10 cellular contexts compared by ENCODE assay signal in the genomic region with DNA sequence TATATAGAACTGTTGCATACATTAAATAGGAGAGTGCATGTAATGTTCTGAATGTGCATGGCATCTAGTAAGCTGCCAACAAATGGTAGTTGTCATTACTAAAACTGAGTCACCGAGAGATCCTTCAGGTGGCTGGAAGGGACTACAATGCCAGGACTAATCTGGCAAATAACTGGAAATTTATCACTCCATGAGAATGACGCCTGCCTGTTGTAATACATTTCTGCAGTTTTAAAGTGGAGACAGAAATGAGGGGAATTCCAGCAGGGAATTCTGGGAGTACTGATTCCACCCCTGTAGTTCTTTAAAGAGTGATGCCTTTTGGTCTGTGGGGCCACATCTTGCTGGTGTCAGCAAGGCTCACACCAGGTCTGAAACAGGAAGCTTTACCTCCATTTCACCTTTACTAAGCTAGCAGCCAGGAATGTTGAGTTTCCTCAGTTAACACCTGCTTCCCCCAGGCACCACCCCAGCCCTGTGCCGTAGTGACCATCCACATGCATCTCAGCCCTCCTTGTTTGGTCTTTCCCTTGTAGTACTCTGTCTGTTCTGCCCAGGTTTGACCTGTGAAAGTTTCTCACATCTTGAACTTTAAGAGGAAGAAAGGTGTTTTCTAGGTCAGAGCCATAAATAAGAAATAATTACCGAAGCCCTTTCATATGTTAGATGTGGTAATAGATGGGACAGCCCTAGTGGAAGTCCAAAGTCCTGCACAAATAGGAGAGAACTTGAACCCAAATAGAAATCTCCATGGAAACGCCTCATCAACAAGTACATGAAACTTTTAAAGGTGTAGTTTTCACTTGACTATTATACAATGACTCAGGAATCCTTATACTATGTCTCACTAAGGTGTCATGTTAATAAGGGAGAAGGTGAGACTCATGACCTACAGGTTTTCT. TPM values are rescaled to one million over a fixed set of nuclear protein-coding genes. Genes with fewer than 3 reads are reported as not detected.
A peak's percentile ranks its signal among the peaks of the same experiment; 100 is the strongest.
DNase-seq lines count a peak whose midpoint lies in the region; ATAC-seq, FAIRE-seq and TF ChIP-seq lines count a peak whose summit lies in the region.
"Had no signal": no experiment of that assay in that cellular context is flagged by ENCODE, and none has a peak within 500 bp of the region (broad histone marks: within the 10 kb centered on the region; RNA-seq: fewer than 3 reads in every experiment).

No MANE protein-coding gene starts in this region.

- no peak overlapping the region for H3K4me3 Mint-ChIP-seq in activated CD8-positive, alpha-beta T cell treated with anti-CD3 and anti-CD28 coated beads, Interleukin-2, amount 10 ng/mL, durations not matched to agents 7 days and 5 days

- H3K27ac Mint-ChIP-seq in activated CD8-positive, alpha-beta T cell treated with anti-CD3 and anti-CD28 coated beads, Interleukin-2, amount 10 ng/mL, durations not matched to agents 7 days and 5 days, result peak overlapping the region; percentile 50

- CTCF ChIA-PET in activated CD8-positive, alpha-beta T cell treated with anti-CD3 and anti-CD28 coated beads, Interleukin-2, amount 10 ng/mL, durations not matched to agents 7 days and 5 days (lab: Charles Lee), result interaction anchor here (0.6 to 2.1 kb wide), 4 partner anchors 17 to 147 kb away, joined by 3 to 6 read pairs (median 4); no protein-coding TSS in a partner anchor

- no peaks in the 10 kb centered on the region for H3K9me3 Mint-ChIP-seq in activated CD8-positive, alpha-beta T cell treated with anti-CD3 and anti-CD28 coated beads, Interleukin-2, amount 10 ng/mL, durations not matched to agents 7 days and 5 days (ENCODE audit: insufficient read depth)

- peak; percentile 4 for FAIRE-seq in HTR-8/SVneo (lab: Jason Lieb, UNC)
- FAIRE-seq: G401.6 had no signal

- H3K4me3 ChIP-seq in fibroblast of pulmonary artery (replicated peaks; ENCODE audit: low read depth, low read length), result no peak overlapping the region
- H3K4me3 ChIP-seq: SK-N-MC had no signal

- peaks cover 13% of the 10 kb centered on the region for H3K4me1 Mint-ChIP-seq in activated CD8-positive, alpha-beta T cell treated with anti-CD3 and anti-CD28 coated beads, Interleukin-2, amount 10 ng/mL, durations not matched to agents 7 days and 5 days (ENCODE audit: low read depth)

- DNase-seq in HTR-8/SVneo (ENCODE audit: insufficient read length, low spot score) (no peak), fibroblast of pulmonary artery (ENCODE audit: low read depth) (peak; percentile 50), renal cortical epithelial cell (ENCODE audit: low read depth) (peak; percentile 94), NCI-H1694 treated with DMSO at 0.1 percent for 48 hours (lab: John Stamatoyannopoulos, UW) (no peak), NCI-H2196 treated with DMSO at 0.1 percent for 48 hours (lab: John Stamatoyannopoulos, UW; ENCODE audit: unreplicated experiment) (no peak)
- no peak for DNase-seq in activated CD8-positive, alpha-beta T cell treated with anti-CD3 and anti-CD28 coated beads, Interleukin-2, amount 10 ng/mL, durations not matched to agents 7 days and 5 days
- DNase-seq: activated CD8-positive, alpha-beta memory T cell treated with anti-CD3 and anti-CD28 coated beads, Interleukin-2, amount 50 U/mL, for 48 hours had no signal

- ATAC-seq in activated CD8-positive, alpha-beta T cell treated with anti-CD3 and anti-CD28 coated beads, Interleukin-2, amount 10 ng/mL, durations not matched to agents 7 days and 5 days, result no peak
- no peak for ATAC-seq in HG02623 (IDR thresholded peaks at IDR 0.05; ENCODE audit: unreplicated experiment)

- POLR2A ChIA-PET in activated CD8-positive, alpha-beta T cell treated with anti-CD3 and anti-CD28 coated beads, Interleukin-2, amount 10 ng/mL, durations not matched to agents 7 days and 5 days (lab: Charles Lee), result no interaction called here

- TF ChIP-seq CTCF in fibroblast of pulmonary artery (IDR thresholded peaks at IDR 0.05; ENCODE audit: low read length, missing control alignments), result no peak

- H3K27me3 Mint-ChIP-seq in activated CD8-positive, alpha-beta T cell treated with anti-CD3 and anti-CD28 coated beads, Interleukin-2, amount 10 ng/mL, durations not matched to agents 7 days and 5 days (ENCODE audit: low read depth), result no peaks in the 10 kb centered on the region

- H3K36me3 Mint-ChIP-seq in activated CD8-positive, alpha-beta T cell treated with anti-CD3 and anti-CD28 coated beads, Interleukin-2, amount 10 ng/mL, durations not matched to agents 7 days and 5 days (ENCODE audit: low read depth), result peaks cover 56% of the 10 kb centered on the region

RNA-seq across cellular contexts. Expression of gene LMOD3, which starts 56.7 kb away (rescaled TPM):
- total RNA-seq in activated CD8-positive, alpha-beta T cell treated with anti-CD3 and anti-CD28 coated beads, Interleukin-2, amount 10 ng/mL, durations not matched to agents 7 days and 5 days, result not detected
- not detected in 2 replicates for total RNA-seq in renal cortical epithelial cell

Comparison
In these comparisons a context has a peak if more than half of its experiments do, and no peak if none do; other contexts are left out.
1. DNase-seq: peak in fibroblast of pulmonary artery (single experiment) and renal cortical epithelial cell (single experiment); none in HTR-8/SVneo (single experiment), activated CD8-positive, alpha-beta T cell treated with anti-CD3 and anti-CD28 coated beads, Interleukin-2, amount 10 ng/mL, durations not matched to agents 7 days and 5 days (single experiment), NCI-H1694 treated with DMSO at 0.1 percent for 48 hours (single experiment) and NCI-H2196 treated with DMSO at 0.1 percent for 48 hours (single experiment).